Comparison of ENCODE assay signal across 10 cellular contexts in the genomic region with DNA sequence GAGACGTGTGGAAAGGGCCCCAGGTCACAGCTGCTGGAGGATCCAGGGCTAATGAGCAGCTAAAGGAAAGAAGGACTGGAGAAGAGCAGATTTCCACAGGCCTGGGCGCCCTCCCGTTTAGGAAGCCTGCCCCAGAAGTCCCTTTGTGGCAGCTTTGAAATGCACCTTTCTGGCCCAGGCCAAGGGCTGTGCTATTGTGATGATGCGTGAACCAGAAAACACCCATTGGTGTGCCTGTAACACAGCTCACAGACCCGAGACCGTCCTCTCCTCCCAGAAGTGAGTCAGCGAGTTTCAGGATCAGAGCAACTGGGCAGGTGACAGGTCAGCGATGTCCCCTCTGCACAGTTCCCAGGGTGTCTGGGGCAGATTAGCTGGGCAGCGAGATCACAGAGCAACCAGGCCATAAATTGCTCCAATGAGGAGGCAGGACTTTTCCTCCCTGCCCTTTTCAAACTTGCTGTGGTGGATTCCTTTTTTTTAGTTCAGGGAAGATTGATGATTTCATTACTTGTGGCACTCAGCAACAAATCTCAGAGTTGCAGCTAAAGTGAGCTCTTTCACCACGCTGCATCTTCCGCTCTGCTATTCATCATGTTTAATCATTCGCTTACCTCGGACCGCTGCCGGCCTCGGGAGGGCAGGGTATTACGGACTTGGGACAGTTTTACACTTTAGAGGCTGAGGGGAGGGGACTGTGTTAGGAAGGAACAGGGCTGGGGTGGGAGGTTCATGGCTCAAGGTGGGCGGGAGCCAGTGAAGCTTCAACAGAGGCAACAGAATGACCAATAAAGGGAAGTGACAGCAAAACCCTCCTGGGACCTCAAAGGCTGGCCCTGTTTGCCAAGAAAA.
DNase-seq lines count a peak whose midpoint lies in the region; ATAC-seq, FAIRE-seq and TF ChIP-seq lines count a peak whose summit lies in the region.
"Had no signal": no experiment of that assay in that cellular context is flagged by ENCODE, and none has a peak within 500 bp of the region (broad histone marks: within the 10 kb centered on the region; RNA-seq: fewer than 3 reads in every experiment).

No MANE protein-coding gene starts in this region.

- ATAC-seq in left cardiac atrium (peak in 1 of 2 donors; percentile 68), sciatic nerve (peak; percentile 63), GM18498 (IDR thresholded peaks at IDR 0.05; ENCODE audit: unreplicated experiment) (no peak), HG02642 (IDR thresholded peaks at IDR 0.05; ENCODE audit: poor library complexity, unreplicated experiment) (no peak)

- FAIRE-seq in GM12892 (lab: Jason Lieb, UNC) (peak; percentile 30), RCC 7860 (lab: Jason Lieb, UNC) (peak; percentile 57)

- TF ChIP-seq POLR2A in GM12892 (IDR thresholded peaks at IDR 0.05; ENCODE audit: low read depth, low read length): no peak

- DNase-seq in GM12892 (ENCODE audit: insufficient read length) (peak; percentile 38), RCC 7860 (ENCODE audit: low spot score) (peak; percentile 48), left cardiac atrium (peak; percentile 44), sciatic nerve (ENCODE audit: low spot score) (no peak), NCI-H526 treated with DMSO at 0.1 percent for 48 hours (lab: John Stamatoyannopoulos, UW) (no peak)
- no peak for DNase-seq in central memory CD4-positive, alpha-beta T cell
- DNase-seq: activated T-cell treated with anti-CD3 and anti-CD28 coated beads, Interleukin-2, amount 50 U/mL, for 48 hours; T-helper 9 cell had no signal

- intact Hi-C loops in left cardiac atrium (cut with DNase I) (no loop called here), sciatic nerve (cut with DNase I) (no loop called here)

Comparison
In these comparisons a context has a peak if more than half of its experiments do, and no peak if none do; other contexts are left out.
1. DNase-seq: peak in GM12892 (single experiment), RCC 7860 (single experiment) and left cardiac atrium (single experiment); none in sciatic nerve (single experiment), NCI-H526 treated with DMSO at 0.1 percent for 48 hours (single experiment) and central memory CD4-positive, alpha-beta T cell (single experiment).